In genomic region chr10:86366902-86367338, GRCh38 we compare ENCODE assay signal across 8 cellular contexts. TPM values are rescaled to one million over a fixed set of nuclear protein-coding genes. Genes with fewer than 3 reads are reported as not detected.
DNase-seq lines count a peak whose midpoint lies in the region; ATAC-seq and TF ChIP-seq lines count a peak whose summit lies in the region.

No MANE protein-coding gene starts in this region.

- H3K4me2 ChIP-seq in skeletal muscle satellite cell (ENCODE audit: low read length) = peak overlapping the region; percentile 49

- no peak overlapping the region for H3K27ac Mint-ChIP-seq in natural killer cell treated with Interleukin-12 subunit alpha and Interleukin-12 subunit beta and Interleukin-15 and Interleukin-18, amount 100 ng/mL, for 72 hours
- H3K27ac Mint-ChIP-seq in T-helper 2 cell treated with Interferon-gamma antibody and Interleukin-4, amounts not matched to agents 5 μg/mL and 100 μg/mL, for 36 hours = no peak overlapping the region

- 1% methylated on average over 47 to 56 of the region's 56 CpGs for WGBS in heart right ventricle, 2 donors

- H3K9me3 Mint-ChIP-seq in natural killer cell treated with Interleukin-12 subunit alpha and Interleukin-12 subunit beta and Interleukin-15 and Interleukin-18, amount 100 ng/mL, for 72 hours = no peaks in the 10 kb centered on the region
- H3K9me3 Mint-ChIP-seq in T-helper 2 cell treated with Interferon-gamma antibody and Interleukin-4, amounts not matched to agents 5 μg/mL and 100 μg/mL, for 36 hours = no peaks in the 10 kb centered on the region

- TF ChIP-seq CTCF in heart right ventricle (IDR thresholded peaks at IDR 0.05) = no peak

- H3K36me3 ChIP-seq in NT2/D1 (ENCODE audit: insufficient read depth, insufficient read length, low read length) (no peaks in the 10 kb centered on the region), heart right ventricle (no peaks in the 10 kb centered on the region), skeletal muscle satellite cell (ENCODE audit: insufficient read depth, low read length) (no peaks in the 10 kb centered on the region)

- peaks cover 5 to 7% of the 10 kb centered on the region in 2 donors for H3K4me1 Mint-ChIP-seq in natural killer cell treated with Interleukin-12 subunit alpha and Interleukin-12 subunit beta and Interleukin-15 and Interleukin-18, amount 100 ng/mL, for 72 hours (ENCODE audit: low read depth in 2 of 2)
- H3K4me1 Mint-ChIP-seq in T-helper 2 cell treated with Interferon-gamma antibody and Interleukin-4, amounts not matched to agents 5 μg/mL and 100 μg/mL, for 36 hours (ENCODE audit: low read depth) = peaks cover 5% of the 10 kb centered on the region

- H3K27ac ChIP-seq in heart right ventricle = no peak overlapping the region

- H3K4me1 ChIP-seq in NT2/D1 (ENCODE audit: insufficient read depth, insufficient read length) = peaks cover 10% of the 10 kb centered on the region
- H3K4me1 ChIP-seq in heart right ventricle = peaks cover 0 to 37% (median 20%) of the 10 kb centered on the region in 9 donors
- peaks cover 5% of the 10 kb centered on the region for H3K4me1 ChIP-seq in skeletal muscle satellite cell (ENCODE audit: control insufficient read depth, insufficient read depth, low read length)

- H3K36me3 Mint-ChIP-seq in natural killer cell treated with Interleukin-12 subunit alpha and Interleukin-12 subunit beta and Interleukin-15 and Interleukin-18, amount 100 ng/mL, for 72 hours = no peaks in the 10 kb centered on the region
- H3K36me3 Mint-ChIP-seq in T-helper 2 cell treated with Interferon-gamma antibody and Interleukin-4, amounts not matched to agents 5 μg/mL and 100 μg/mL, for 36 hours (ENCODE audit: low read depth) = peaks cover 1% of the 10 kb centered on the region

- peaks cover 79% of the 10 kb centered on the region for H3K27me3 ChIP-seq in NT2/D1 (ENCODE audit: insufficient read depth, insufficient read length)
- H3K27me3 ChIP-seq in heart right ventricle = peaks cover 7 to 91% (median 78%) of the 10 kb centered on the region in 7 donors
- H3K27me3 ChIP-seq in skeletal muscle satellite cell (ENCODE audit: control insufficient read depth, insufficient read depth, low read length) = peaks cover 93% of the 10 kb centered on the region

- intact Hi-C loops in heart right ventricle (cut with DNase I) = loop anchor here in 5 of 10 donors (1.0 to 10.0 kb wide), 5 partner anchors 18 to 822 kb away; no protein-coding TSS in a partner anchor

- no peak overlapping the region for H3K4me3 Mint-ChIP-seq in natural killer cell treated with Interleukin-12 subunit alpha and Interleukin-12 subunit beta and Interleukin-15 and Interleukin-18, amount 100 ng/mL, for 72 hours
- H3K4me3 Mint-ChIP-seq in T-helper 2 cell treated with Interferon-gamma antibody and Interleukin-4, amounts not matched to agents 5 μg/mL and 100 μg/mL, for 36 hours = no peak overlapping the region

- ATAC-seq in GM19043 (IDR thresholded peaks at IDR 0.05; ENCODE audit: low read depth, unreplicated experiment) = peak; percentile 34
- ATAC-seq in heart right ventricle = peak in 3 of 8 donors; percentile 35 to 44 (median 42)
- no peak for ATAC-seq in natural killer cell treated with Interleukin-12 subunit alpha and Interleukin-12 subunit beta and Interleukin-15 and Interleukin-18, amount 100 ng/mL, for 72 hours
- no peak for ATAC-seq in HG02981 (IDR thresholded peaks at IDR 0.05; ENCODE audit: unreplicated experiment)

- no peak for DNase-seq in NT2/D1 (ENCODE audit: low read depth, low spot score)
- no peak for DNase-seq in heart right ventricle
- no peak for DNase-seq in natural killer cell treated with Interleukin-12 subunit alpha and Interleukin-12 subunit beta and Interleukin-15 and Interleukin-18, amount 100 ng/mL, for 72 hours (ENCODE audit: low spot score)
- no peak for DNase-seq in HUDEP-2 (lab: John Stamatoyannopoulos, UW; ENCODE audit: unreplicated experiment in 76 of 76)
- no peak for DNase-seq in T-helper 2 cell treated with Interferon-gamma antibody and Interleukin-4, amounts not matched to agents 5 μg/mL and 100 μg/mL, for 36 hours (ENCODE audit: low spot score)

- peak overlapping the region; percentile 34 for H3K4me3 ChIP-seq in NT2/D1 (ENCODE audit: insufficient read length, low read depth)
- peak overlapping the region; percentile 23 to 65 (median 53) for H3K4me3 ChIP-seq in heart right ventricle
- H3K4me3 ChIP-seq in skeletal muscle satellite cell (ENCODE audit: low read length) = peak overlapping the region; percentile 34

- H3K9me3 ChIP-seq in NT2/D1 (ENCODE audit: insufficient read depth, low read length) = no peaks in the 10 kb centered on the region
- no peaks in the 10 kb centered on the region for H3K9me3 ChIP-seq in heart right ventricle
- no peaks in the 10 kb centered on the region for H3K9me3 ChIP-seq in skeletal muscle satellite cell (replicated peaks; ENCODE audit: low read length)

- peaks cover 42 to 50% of the 10 kb centered on the region in 2 donors for H3K27me3 Mint-ChIP-seq in natural killer cell treated with Interleukin-12 subunit alpha and Interleukin-12 subunit beta and Interleukin-15 and Interleukin-18, amount 100 ng/mL, for 72 hours
- peaks cover 70% of the 10 kb centered on the region for H3K27me3 Mint-ChIP-seq in T-helper 2 cell treated with Interferon-gamma antibody and Interleukin-4, amounts not matched to agents 5 μg/mL and 100 μg/mL, for 36 hours (ENCODE audit: low read depth)

- peak overlapping the region; percentile 57 for H3K9ac ChIP-seq in NT2/D1 (ENCODE audit: insufficient read length, low read depth)
- H3K9ac ChIP-seq in skeletal muscle satellite cell (ENCODE audit: low read depth, low read length) = no peak overlapping the region

RNA-seq across cellular contexts. Expression of gene GRID1, which starts 0.3 kb away (rescaled TPM):
- 1 to 10 TPM in 9 of 10 donors, under 1 TPM in 1; 0.77 to 3.4 (median 1.9) TPM for total RNA-seq in heart right ventricle
- 1 to 10 TPM in 1 of 2 donors, under 1 TPM in 1; 0.44 to 1.2 TPM for polyA plus RNA-seq in heart right ventricle
- under 0.01 TPM in 1 of 2 replicates, not detected in the other for total RNA-seq in skeletal muscle satellite cell (2012; rRNA removed)
- total RNA-seq in natural killer cell treated with Interleukin-12 subunit alpha and Interleukin-12 subunit beta and Interleukin-15 and Interleukin-18, amount 100 ng/mL, for 72 hours = not detected
